ENCODE assay signal across 1 cellular context in the genomic region with DNA sequence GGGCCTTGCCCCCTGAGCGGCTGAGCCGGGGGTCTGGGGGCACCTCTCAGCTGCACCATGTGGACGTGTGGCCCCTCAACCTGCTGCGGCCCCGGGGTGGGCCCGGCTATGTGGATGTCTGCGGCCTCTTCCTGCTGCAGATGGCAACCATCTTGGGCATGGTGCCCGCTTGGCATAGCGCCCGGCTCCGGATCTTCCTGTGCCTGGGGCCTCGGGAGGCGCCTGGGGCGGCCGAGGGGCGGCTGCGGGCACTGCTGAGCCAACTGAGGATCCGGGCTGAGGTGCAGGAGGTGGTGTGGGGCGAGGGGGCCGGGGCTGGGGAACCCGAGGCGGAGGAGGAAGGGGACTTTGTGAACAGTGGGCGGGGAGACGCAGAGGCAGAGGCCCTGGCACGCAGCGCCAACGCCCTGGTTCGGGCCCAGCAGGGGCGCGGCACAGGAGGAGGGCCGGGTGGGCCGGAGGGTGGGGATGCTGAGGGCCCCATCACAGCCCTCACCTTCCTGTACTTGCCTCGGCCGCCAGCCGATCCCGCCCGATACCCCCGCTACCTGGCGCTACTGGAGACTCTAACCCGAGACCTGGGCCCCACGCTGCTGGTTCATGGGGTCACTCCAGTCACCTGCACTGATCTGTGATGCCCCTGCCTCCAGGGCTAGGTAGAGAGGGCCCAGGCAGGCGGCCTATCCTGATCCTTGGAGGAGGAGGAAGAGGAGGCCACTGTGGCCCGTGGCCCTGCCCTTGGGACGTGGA.
TF ChIP-seq lines count a peak whose summit lies in the region.

No MANE protein-coding gene starts in this region.

TF ChIP-seq in HCT116, 20 proteins besides CTCF, POLR2A, EP300 and RAD21:
- TF ChIP-seq, protein P1, sequence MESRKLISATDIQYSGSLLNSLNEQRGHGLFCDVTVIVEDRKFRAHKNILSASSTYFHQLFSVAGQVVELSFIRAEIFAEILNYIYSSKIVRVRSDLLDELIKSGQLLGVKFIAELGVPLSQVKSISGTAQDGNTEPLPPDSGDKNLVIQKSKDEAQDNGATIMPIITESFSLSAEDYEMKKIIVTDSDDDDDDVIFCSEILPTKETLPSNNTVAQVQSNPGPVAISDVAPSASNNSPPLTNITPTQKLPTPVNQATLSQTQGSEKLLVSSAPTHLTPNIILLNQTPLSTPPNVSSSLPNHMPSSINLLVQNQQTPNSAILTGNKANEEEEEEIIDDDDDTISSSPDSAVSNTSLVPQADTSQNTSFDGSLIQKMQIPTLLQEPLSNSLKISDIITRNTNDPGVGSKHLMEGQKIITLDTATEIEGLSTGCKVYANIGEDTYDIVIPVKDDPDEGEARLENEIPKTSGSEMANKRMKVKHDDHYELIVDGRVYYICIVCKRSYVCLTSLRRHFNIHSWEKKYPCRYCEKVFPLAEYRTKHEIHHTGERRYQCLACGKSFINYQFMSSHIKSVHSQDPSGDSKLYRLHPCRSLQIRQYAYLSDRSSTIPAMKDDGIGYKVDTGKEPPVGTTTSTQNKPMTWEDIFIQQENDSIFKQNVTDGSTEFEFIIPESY (IDR thresholded peaks at IDR 0.05; ENCODE audit: extremely low read depth, insufficient replicate concordance, low read length): peak; percentile 13
- peak; percentile 59 for TF ChIP-seq POLR2AphosphoS5 (IDR thresholded peaks at IDR 0.05; ENCODE audit: low read depth, low read length)
- TF ChIP-seq ZFX (IDR thresholded peaks at IDR 0.05): peak; percentile 66
- TF ChIP-seq EZH2 (IDR thresholded peaks at IDR 0.05): no peak
- peak; percentile 57 for TF ChIP-seq YY1 (IDR thresholded peaks at IDR 0.05; ENCODE audit: extremely low read depth, insufficient replicate concordance, low read depth, low read length)
